ENCODE assay signal across 21 cellular contexts in genomic region chr4:772118-772517, GRCh38. TPM values are rescaled to one million over a fixed set of nuclear protein-coding genes. Genes with fewer than 3 reads are reported as not detected.
DNase-seq lines count a peak whose midpoint lies in the region; ATAC-seq, FAIRE-seq and TF ChIP-seq lines count a peak whose summit lies in the region.
"Had no signal": no experiment of that assay in that cellular context is flagged by ENCODE, and none has a peak within 500 bp of the region (broad histone marks: within the 10 kb centered on the region; RNA-seq: fewer than 3 reads in every experiment).

No MANE protein-coding gene starts in this region.

- TF ChIP-seq CTCF in HepG2 (CRISPR knock-in tag; IDR thresholded peaks at IDR 0.05), result no peak
- TF ChIP-seq CTCF in right lobe of liver (IDR thresholded peaks at IDR 0.05), result no peak
- TF ChIP-seq CTCF in nephron (IDR thresholded peaks at IDR 0.05; ENCODE audit: unreplicated experiment in 3 of 3), result no peak

- TF ChIP-seq POLR2A in HepG2 (IDR thresholded peaks at IDR 0.05; ENCODE audit: insufficient read depth in 1 of 2, low read depth in 2 of 2, low read length in 2 of 2), result no peak
- no peak for TF ChIP-seq POLR2A in right lobe of liver (IDR thresholded peaks at IDR 0.05)

- in situ Hi-C loops in HepG2 (cut with HindIII; ENCODE audit: extremely low pct_ligation_motif_present, low pct_unique_long_range_greater_than_20kb), result no loop called here

- intact Hi-C loops in HepG2 (cut with micrococcal nuclease; ENCODE audit: unreplicated experiment) (no loop called here), right lobe of liver (cut with DNase I) (no loop called here), Right ventricle myocardium superior (cut with DNase I) (no loop called here)

- H3K4me3 ChIP-seq in HepG2 (replicated peaks in 1 of 3; ENCODE audit: insufficient read depth in 1 of 3, low read depth in 2 of 3, low read length in 3 of 3) (no peak overlapping the region), right lobe of liver (no peak overlapping the region)
- H3K4me3 ChIP-seq: Peyer's patch had no signal

- H2AFZ ChIP-seq in HepG2 (ENCODE audit: low read length), result no peak overlapping the region

- no TSS peak for BruUV-seq in HepG2 (replicated peaks; lab: Mats Ljungman, UMichigan)

- peaks cover 45% of the 10 kb centered on the region for H4K20me1 ChIP-seq in HepG2 (ENCODE audit: insufficient read depth, low read length)

- H3K27me3 ChIP-seq in HepG2 (ENCODE audit: control insufficient read depth in 1 of 2, insufficient read depth in 2 of 2, low read length in 2 of 2) (no peaks in the 10 kb centered on the region), right lobe of liver (no peaks in the 10 kb centered on the region)
- H3K27me3 ChIP-seq: Peyer's patch had no signal

- no peak overlapping the region for H3K4me2 ChIP-seq in HepG2 (ENCODE audit: low read depth, low read length)

- H3K27me3 Mint-ChIP-seq in nephron (ENCODE audit: low read depth), result no peaks in the 10 kb centered on the region
- H3K27me3 Mint-ChIP-seq: activated CD4-positive, alpha-beta memory T cell treated with anti-CD3 and anti-CD28 coated beads for 36 hours had no signal

- H3K4me1 ChIP-seq in HepG2 (ENCODE audit: insufficient read depth, low read length) (peaks cover 18% of the 10 kb centered on the region), right lobe of liver (peaks cover 0 to 14% (median 2%) of the 10 kb centered on the region in 4 donors)

- peaks cover 39% of the 10 kb centered on the region for H3K4me1 Mint-ChIP-seq in nephron

- no peak for TF ChIP-seq RAD21 in HepG2 (CRISPR knock-in tag; IDR thresholded peaks at IDR 0.05)

- 75% methylated on average over 6 of the region's 7 CpGs for WGBS in HepG2 (ENCODE audit: low lambda C conversion rate)
- WGBS in right lobe of liver (ENCODE audit: insufficient coverage, low coverage, low lambda C conversion rate, missing lambda C conversion rate), result 63% methylated on average over 6 of the region's 7 CpGs

- FAIRE-seq in HepG2 (lab: Jason Lieb, UNC), result no peak
- FAIRE-seq: H54, urothelium cell line had no signal

- H3K9me3 ChIP-seq in HepG2 (ENCODE audit: low read length) (no peaks in the 10 kb centered on the region), right lobe of liver (no peaks in the 10 kb centered on the region)
- H3K9me3 ChIP-seq: Peyer's patch had no signal

- H3K36me3 Mint-ChIP-seq in nephron (ENCODE audit: low read depth), result peaks cover 67% of the 10 kb centered on the region
- H3K36me3 Mint-ChIP-seq: natural killer cell had no signal

- DNase-seq in HepG2 (ENCODE audit: low spot score), result no peak
- no peak for DNase-seq in right lobe of liver
- no peak for DNase-seq in Right ventricle myocardium superior
- no peak for DNase-seq in NCI-H146 (lab: John Stamatoyannopoulos, UW)
- DNase-seq in occipital lobe (lab: John Stamatoyannopoulos, UW), result no peak
- no peak for DNase-seq in medulla oblongata (ENCODE audit: extremely low spot score)
- DNase-seq: activated CD4-positive, alpha-beta memory T cell treated with anti-CD3 and anti-CD28 coated beads for 36 hours; activated T-cell treated with anti-CD3 and anti-CD28 coated beads, Interleukin-2, amount 50 U/mL, for 48 hours; caudate nucleus; DMS153; effector CD8-positive, alpha-beta T cell; KBM-7; natural killer cell; NCI-H1092 treated with DMSO at 0.1 percent for 48 hours; Peyer's patch; stimulated activated naive CD4-positive, alpha-beta T cell treated with Interleukin-2 at 50 U/mL for 16 hours had no signal

- no peak for TF ChIP-seq EP300 in HepG2 (IDR thresholded peaks at IDR 0.05; ENCODE audit: low read depth in 2 of 2, low read length in 2 of 2)
- no peak for TF ChIP-seq EP300 in HepG2 (CRISPR knock-in tag; IDR thresholded peaks at IDR 0.05; ENCODE audit: borderline replicate concordance)

- ATAC-seq in HepG2 (no peak), right lobe of liver (no peak), Right ventricle myocardium superior (ENCODE audit: poor library complexity) (peak; percentile 32), GM18909 (IDR thresholded peaks at IDR 0.05; ENCODE audit: poor library complexity, unreplicated experiment) (no peak)
- ATAC-seq: natural killer cell had no signal

- H3K4me3 Mint-ChIP-seq in nephron, result no peak overlapping the region
- H3K4me3 Mint-ChIP-seq: activated CD4-positive, alpha-beta memory T cell treated with anti-CD3 and anti-CD28 coated beads for 36 hours; CD14-positive monocyte; natural killer cell had no signal

- peak overlapping the region; percentile 5 to 55 (median 42) for H3K27ac Mint-ChIP-seq in nephron
- H3K27ac Mint-ChIP-seq: activated CD4-positive, alpha-beta memory T cell treated with anti-CD3 and anti-CD28 coated beads for 36 hours had no signal

- H3K27ac ChIP-seq in HepG2 (ENCODE audit: extremely low read length, insufficient read depth, low read length), result peak overlapping the region; percentile 22
- no peak overlapping the region for H3K27ac ChIP-seq in right lobe of liver
- H3K27ac ChIP-seq: Peyer's patch had no signal

- H3K79me2 ChIP-seq in HepG2 (ENCODE audit: insufficient read depth, low read length), result peaks cover 58% of the 10 kb centered on the region

- POLR2A ChIA-PET in HepG2 (lab: Yijun Ruan, JAX), result no interaction called here

- H3K9ac ChIP-seq in HepG2 (ENCODE audit: insufficient read depth, low read depth, low read length), result no peak overlapping the region

- H3K9me3 Mint-ChIP-seq in nephron, result no peaks in the 10 kb centered on the region
- H3K9me3 Mint-ChIP-seq: activated CD4-positive, alpha-beta memory T cell treated with anti-CD3 and anti-CD28 coated beads for 36 hours; natural killer cell had no signal

- H3K36me3 ChIP-seq in HepG2 (replicated peaks in 1 of 2; ENCODE audit: control insufficient read depth in 1 of 2, insufficient read depth in 2 of 2, low read length in 2 of 2), result peaks cover 12 to 53% of the 10 kb centered on the region in 2 experiments
- peaks cover 0 to 46% (median 9%) of the 10 kb centered on the region in 4 donors for H3K36me3 ChIP-seq in right lobe of liver

- CTCF ChIA-PET in HepG2 (lab: Yijun Ruan, JAX; ENCODE audit: low intra/inter-chr PET ratio, low total read pairs), result no interaction called here

TF ChIP-seq in HepG2, 621 proteins besides CTCF, POLR2A, EP300 and RAD21 (continues in another document):
- TF ChIP-seq TARDBP (CRISPR knock-in tag; IDR thresholded peaks at IDR 0.05) (no peak), ZFP36L2 (CRISPR knock-in tag; IDR thresholded peaks at IDR 0.05) (no peak), JARID2 (CRISPR knock-in tag; IDR thresholded peaks at IDR 0.05; ENCODE audit: insufficient replicate concordance) (no peak), RFX1 (IDR thresholded peaks at IDR 0.05) (no peak), ZNF468 (CRISPR knock-in tag; IDR thresholded peaks at IDR 0.05) (no peak)

RNA-seq across cellular contexts. Expression of gene CPLX1, which starts 53.8 kb away (rescaled TPM):
- total RNA-seq in HepG2 (2016; rRNA removed; fragmentation: Illumina TruSeq; extraction: Trizol), result 0.18 and 0.36 TPM in 2 replicates
- 0.30 TPM in 1 of 2 replicates, not detected in the other for total RNA-seq in HepG2 (2016; cell fraction: cytosol; rRNA removed; fragmentation: Illumina TruSeq; extraction: Trizol; ENCODE audit: low read depth)
- 0.16 and 0.24 TPM in 2 replicates for total RNA-seq in HepG2 (2016; cell fraction: insoluble cytoplasmic fraction; rRNA removed; fragmentation: Illumina TruSeq; extraction: Trizol)
- total RNA-seq in HepG2 (2016; cell fraction: membrane; rRNA removed; fragmentation: Illumina TruSeq; extraction: Trizol), result 0.37 and 0.48 TPM in 2 replicates
- not detected in 2 replicates for total RNA-seq in HepG2 (2016; cell fraction: nucleus; rRNA removed; fragmentation: Illumina TruSeq; extraction: Trizol)
- 0.18 and 0.57 TPM in 2 replicates for polyA plus RNA-seq in HepG2 (2011; rRNA removed)
- 0.08 and 0.18 TPM in 2 replicates for polyA plus RNA-seq in HepG2 (2011; cell fraction: cytosol; rRNA removed)
- 0.58 and 0.95 TPM in 2 replicates for polyA plus RNA-seq in HepG2 (2011; cell fraction: nucleus; rRNA removed)
- polyA plus RNA-seq in HepG2 (2012), result 0.87 and 3.8 TPM in 2 replicates
- 0.68 and 0.69 TPM in 2 replicates for polyA plus RNA-seq in HepG2 (2016; cell fraction: cytosol; fragmentation: Illumina TruSeq; extraction: Trizol; ENCODE audit: low read depth)
- polyA plus RNA-seq in HepG2 (2016; cell fraction: insoluble cytoplasmic fraction; fragmentation: Illumina TruSeq; extraction: Trizol; ENCODE audit: low read depth), result 0.49 and 0.90 TPM in 2 replicates
- 0.89 and 1.3 TPM in 2 replicates for polyA plus RNA-seq in HepG2 (2016; cell fraction: membrane; fragmentation: Illumina TruSeq; extraction: Trizol; ENCODE audit: low read depth)
- polyA plus RNA-seq in HepG2 (2016; cell fraction: nucleus; fragmentation: Illumina TruSeq; extraction: Trizol; ENCODE audit: insufficient read depth, low read depth), result 0.38 and 0.60 TPM in 2 replicates
- polyA minus RNA-seq in HepG2 (2011; rRNA and poly(A)+ RNA removed; ENCODE audit: low replicate concordance), result 0.12 and 0.68 TPM in 2 replicates
- 0.30 TPM in 1 of 2 replicates, not detected in the other for polyA minus RNA-seq in HepG2 (2011; cell fraction: cytosol; rRNA and poly(A)+ RNA removed)
- 0.25 TPM in 1 of 2 replicates, not detected in the other for polyA minus RNA-seq in HepG2 (2011; cell fraction: nucleus; rRNA and poly(A)+ RNA removed)
- total RNA-seq in right lobe of liver, result 1 to 10 TPM in 5 of 6 experiments, under 1 TPM in 1; 0.86 to 3.7 (median 2.4) TPM
- 4.3 TPM for total RNA-seq in Right ventricle myocardium superior
- total RNA-seq in occipital lobe, result 1.6 TPM
- total RNA-seq: natural killer cell had no signal
- polyA plus RNA-seq: CD14-positive monocyte had no signal
